1 cellular context compared by ENCODE assay signal in the genomic region with DNA sequence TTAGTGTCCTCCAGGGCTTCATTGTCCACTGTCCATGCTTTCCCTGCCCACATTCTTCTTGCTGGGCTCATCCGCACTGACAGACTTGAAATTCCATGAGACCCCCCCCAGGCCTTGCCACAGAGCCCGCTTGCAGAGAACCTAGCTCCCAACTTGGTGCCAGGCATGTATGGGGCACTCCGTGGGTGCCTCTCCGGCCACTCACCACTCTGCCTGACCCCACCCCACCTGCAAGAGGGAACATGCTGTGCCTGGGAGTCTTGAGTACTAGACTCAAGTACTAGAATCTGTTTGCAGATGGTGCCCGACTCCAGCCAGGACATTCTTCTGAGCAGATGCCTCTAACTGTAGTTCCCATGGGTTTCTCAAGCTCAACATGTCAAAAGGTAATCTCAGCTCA.
TF ChIP-seq lines count a peak whose summit lies in the region.

No MANE protein-coding gene starts in this region.

TF ChIP-seq in K562, 482 proteins besides CTCF, POLR2A, EP300 and RAD21:
- TF ChIP-seq MTA2 (IDR thresholded peaks at IDR 0.05; ENCODE audit: low read depth) (no peak), TAF15 (IDR thresholded peaks at IDR 0.05; ENCODE audit: low read depth, low read length) (no peak), NFE2L1 (tag; IDR thresholded peaks at IDR 0.05; ENCODE audit: borderline replicate concordance, low read depth) (no peak), ZNF212 (CRISPR knock-in tag; IDR thresholded peaks at IDR 0.05) (no peak), NFATC3 (IDR thresholded peaks at IDR 0.05) (no peak), KHSRP (IDR thresholded peaks at IDR 0.05) (no peak), XRCC4 (IDR thresholded peaks at IDR 0.05; ENCODE audit: extremely low read depth, insufficient read depth, insufficient read length) (no peak), ZNF384 (IDR thresholded peaks at IDR 0.05; ENCODE audit: low read depth, low read length) (no peak), ZNF263 (CRISPR knock-in tag; IDR thresholded peaks at IDR 0.05; ENCODE audit: borderline replicate concordance) (no peak), ELF2 (CRISPR knock-in tag; IDR thresholded peaks at IDR 0.05) (no peak), RBM39 (optimal IDR thresholded peaks at IDR 0.05; ENCODE audit: low read depth, low read length) (no peak), ARNT (IDR thresholded peaks at IDR 0.05) (no peak)
- TF ChIP-seq, protein P1, sequence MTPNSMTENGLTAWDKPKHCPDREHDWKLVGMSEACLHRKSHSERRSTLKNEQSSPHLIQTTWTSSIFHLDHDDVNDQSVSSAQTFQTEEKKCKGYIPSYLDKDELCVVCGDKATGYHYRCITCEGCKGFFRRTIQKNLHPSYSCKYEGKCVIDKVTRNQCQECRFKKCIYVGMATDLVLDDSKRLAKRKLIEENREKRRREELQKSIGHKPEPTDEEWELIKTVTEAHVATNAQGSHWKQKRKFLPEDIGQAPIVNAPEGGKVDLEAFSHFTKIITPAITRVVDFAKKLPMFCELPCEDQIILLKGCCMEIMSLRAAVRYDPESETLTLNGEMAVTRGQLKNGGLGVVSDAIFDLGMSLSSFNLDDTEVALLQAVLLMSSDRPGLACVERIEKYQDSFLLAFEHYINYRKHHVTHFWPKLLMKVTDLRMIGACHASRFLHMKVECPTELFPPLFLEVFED (CRISPR knock-in tag; conservative IDR thresholded peaks at IDR 0.05): no peak
- TF ChIP-seq, protein P2, sequence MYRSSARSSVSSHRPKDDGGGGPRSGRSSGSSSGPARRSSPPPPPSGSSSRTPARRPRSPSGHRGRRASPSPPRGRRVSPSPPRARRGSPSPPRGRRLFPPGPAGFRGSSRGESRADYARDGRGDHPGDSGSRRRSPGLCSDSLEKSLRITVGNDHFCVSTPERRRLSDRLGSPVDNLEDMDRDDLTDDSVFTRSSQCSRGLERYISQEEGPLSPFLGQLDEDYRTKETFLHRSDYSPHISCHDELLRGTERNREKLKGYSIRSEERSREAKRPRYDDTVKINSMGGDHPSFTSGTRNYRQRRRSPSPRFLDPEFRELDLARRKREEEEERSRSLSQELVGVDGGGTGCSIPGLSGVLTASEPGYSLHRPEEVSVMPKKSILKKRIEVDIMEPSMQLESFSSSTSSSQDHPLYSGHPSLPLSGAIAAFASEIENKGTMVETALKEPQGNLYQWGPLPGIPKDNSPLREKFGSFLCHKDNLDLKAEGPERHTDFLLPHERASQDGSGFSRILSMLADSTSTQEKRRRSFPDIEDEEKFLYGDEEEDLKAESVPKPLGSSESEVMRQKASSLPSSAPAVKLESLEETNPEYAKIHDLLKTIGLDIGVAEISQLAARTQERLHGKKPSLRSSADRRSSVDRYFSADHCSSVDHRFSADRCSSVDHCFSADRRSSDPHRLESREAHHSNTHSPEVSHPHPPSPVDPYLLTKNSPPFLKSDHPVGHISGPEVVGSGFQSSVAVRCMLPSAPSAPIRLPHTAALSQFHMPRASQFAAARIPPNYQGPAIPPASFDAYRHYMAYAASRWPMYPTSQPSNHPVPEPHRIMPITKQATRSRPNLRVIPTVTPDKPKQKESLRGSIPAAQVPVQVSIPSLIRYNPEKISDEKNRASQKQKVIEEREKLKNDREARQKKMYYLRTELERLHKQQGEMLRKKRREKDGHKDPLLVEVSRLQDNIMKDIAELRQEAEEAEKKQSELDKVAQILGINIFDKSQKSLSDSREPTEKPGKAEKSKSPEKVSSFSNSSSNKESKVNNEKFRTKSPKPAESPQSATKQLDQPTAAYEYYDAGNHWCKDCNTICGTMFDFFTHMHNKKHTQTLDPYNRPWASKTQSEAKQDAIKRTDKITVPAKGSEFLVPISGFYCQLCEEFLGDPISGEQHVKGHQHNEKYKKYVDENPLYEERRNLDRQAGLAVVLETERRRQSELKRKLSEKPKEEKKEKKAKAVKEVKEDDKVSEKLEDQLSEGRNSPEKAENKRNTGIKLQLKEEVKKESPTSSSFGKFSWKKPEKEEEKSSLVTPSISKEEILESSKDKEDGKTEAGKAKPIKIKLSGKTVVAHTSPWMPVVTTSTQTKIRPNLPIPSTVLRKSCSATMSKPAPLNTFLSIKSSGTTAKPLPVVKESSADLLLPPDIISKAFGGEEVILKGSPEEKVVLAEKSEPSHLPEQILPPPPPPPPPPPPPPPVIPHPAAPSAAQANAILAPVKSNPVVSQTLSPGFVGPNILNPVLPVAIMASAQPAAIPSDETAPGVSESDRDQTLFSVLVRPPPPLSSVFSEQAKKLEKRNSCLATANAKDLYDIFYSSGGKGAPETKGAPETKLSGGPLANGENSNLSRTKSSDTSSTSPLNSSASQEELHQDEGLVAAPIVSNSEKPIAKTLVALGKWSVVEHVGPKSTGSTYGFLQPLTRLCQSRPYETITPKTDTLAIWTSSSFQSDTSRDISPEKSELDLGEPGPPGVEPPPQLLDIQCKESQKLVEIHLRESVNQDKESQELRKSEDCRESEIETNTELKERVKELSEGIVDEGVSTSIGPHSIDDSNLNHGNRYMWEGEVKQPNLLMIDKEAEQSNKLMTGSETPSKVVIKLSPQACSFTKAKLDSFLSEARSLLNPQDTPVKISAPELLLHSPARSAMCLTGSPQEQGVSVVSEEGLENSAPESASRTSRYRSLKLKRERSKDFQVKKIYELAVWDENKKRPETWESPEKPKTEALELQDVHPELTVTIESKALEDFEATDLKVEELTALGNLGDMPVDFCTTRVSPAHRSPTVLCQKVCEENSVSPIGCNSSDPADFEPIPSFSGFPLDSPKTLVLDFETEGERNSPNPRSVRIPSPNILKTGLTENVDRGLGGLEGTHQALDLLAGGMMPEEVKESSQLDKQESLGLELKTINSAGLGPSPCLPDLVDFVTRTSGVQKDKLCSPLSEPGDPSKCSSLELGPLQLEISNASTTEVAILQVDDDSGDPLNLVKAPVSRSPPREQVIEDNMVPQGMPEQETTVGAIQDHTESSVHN (IDR thresholded peaks at IDR 0.05; ENCODE audit: borderline replicate concordance in 1 of 2, low read depth in 1 of 2): no peak
- TF ChIP-seq, protein P3, sequence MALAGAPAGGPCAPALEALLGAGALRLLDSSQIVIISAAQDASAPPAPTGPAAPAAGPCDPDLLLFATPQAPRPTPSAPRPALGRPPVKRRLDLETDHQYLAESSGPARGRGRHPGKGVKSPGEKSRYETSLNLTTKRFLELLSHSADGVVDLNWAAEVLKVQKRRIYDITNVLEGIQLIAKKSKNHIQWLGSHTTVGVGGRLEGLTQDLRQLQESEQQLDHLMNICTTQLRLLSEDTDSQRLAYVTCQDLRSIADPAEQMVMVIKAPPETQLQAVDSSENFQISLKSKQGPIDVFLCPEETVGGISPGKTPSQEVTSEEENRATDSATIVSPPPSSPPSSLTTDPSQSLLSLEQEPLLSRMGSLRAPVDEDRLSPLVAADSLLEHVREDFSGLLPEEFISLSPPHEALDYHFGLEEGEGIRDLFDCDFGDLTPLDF (CRISPR knock-in tag; IDR thresholded peaks at IDR 0.05): no peak
